Comparison of ENCODE assay signal across 8 cellular contexts in genomic region chr2:95121495-95122196, GRCh38. TPM values are rescaled to one million over a fixed set of nuclear protein-coding genes. Genes with fewer than 3 reads are reported as not detected.
A peak's percentile ranks its signal among the peaks of the same experiment; 100 is the strongest.
DNase-seq lines count a peak whose midpoint lies in the region; ATAC-seq and TF ChIP-seq lines count a peak whose summit lies in the region.

MRPS5 (minus strand) TSS chr2:95121808; CDS start chr2:95121791, 17 bp downstream.

- 0% methylated on average over 18 of the region's 76 CpGs for WGBS in right lobe of liver (ENCODE audit: insufficient coverage, low coverage, low lambda C conversion rate, missing lambda C conversion rate)

- H3K27ac ChIP-seq in right lobe of liver: peak within 1 kb of the TSS; percentile 95 to 98 (median 97)

- H3K4me3 ChIP-seq in BE2C (ENCODE audit: low read depth, low read length) (peak within 1 kb of the TSS; percentile 81), right lobe of liver (peak within 1 kb of the TSS; percentile 95 to 98 (median 98))

- intact Hi-C loops in right lobe of liver (cut with DNase I): no loop called here

- H3K27me3 ChIP-seq in BE2C: no peaks in the 10 kb centered on the region
- no peaks in the 10 kb centered on the region for H3K27me3 ChIP-seq in right lobe of liver

- peak; percentile 83 for TF ChIP-seq POLR2A in GM19099 (IDR thresholded peaks at IDR 0.05; ENCODE audit: extremely low read depth, insufficient read length, low read depth)
- TF ChIP-seq POLR2A in right lobe of liver (IDR thresholded peaks at IDR 0.05): peak; percentile 77

- H3K9me3 ChIP-seq in BE2C: no peaks in the 10 kb centered on the region
- no peaks in the 10 kb centered on the region for H3K9me3 ChIP-seq in right lobe of liver

- DNase-seq in BE2C (peak; percentile 81), NCI-H526 treated with DMSO at 0.1 percent for 48 hours (lab: John Stamatoyannopoulos, UW) (peak; percentile 50), dermis blood vessel endothelial cell (peak; percentile 78), right lobe of liver (peak; percentile 91 to 93 (median 93))
- DNase-seq in activated CD4-positive, alpha-beta T cell treated with anti-CD3 and anti-CD28 coated beads, Interleukin-2, amount 50 U/mL, for 24 hours (ENCODE audit: low read depth in 1 of 2, low spot score in 1 of 2): peak; percentile 80 to 84
- peak; percentile 81 to 94 for DNase-seq in stimulated activated CD4-positive, alpha-beta T cell treated with anti-CD3 and anti-CD28 coated beads, Interleukin-4, amount 100 ng/mL, for 4 hours

- no peaks in the 10 kb centered on the region for H3K4me1 ChIP-seq in BE2C
- H3K4me1 ChIP-seq in right lobe of liver: peaks cover 0 to 25% (median 5%) of the 10 kb centered on the region in 4 donors

- peak; percentile 85 for ATAC-seq in HG03378 (IDR thresholded peaks at IDR 0.05; ENCODE audit: unreplicated experiment)
- ATAC-seq in right lobe of liver: peak; percentile 96 to 99 (median 98)

- H3K36me3 ChIP-seq in BE2C (no peaks in the 10 kb centered on the region), right lobe of liver (no peaks in the 10 kb centered on the region)

- TF ChIP-seq CTCF in BE2C (IDR thresholded peaks at IDR 0.05; ENCODE audit: low read depth, low read length) (no peak), right lobe of liver (IDR thresholded peaks at IDR 0.05) (peak in 1 of 4 donors; percentile 6)

RNA-seq across cellular contexts. Expression of gene MRPS5, which starts in this region (rescaled TPM):
- polyA plus RNA-seq in BE2C (2012; ENCODE audit: insufficient read depth, insufficient read length, low read depth): 51.9 TPM
- total RNA-seq in dermis blood vessel endothelial cell (56.3 and 62.7 TPM in 2 replicates), right lobe of liver (10 to 100 TPM; 36.1 to 52.1 (median 47.9) TPM)

Comparison
In these comparisons a context has a peak if more than half of its experiments do, and no peak if none do; other contexts are left out.
1. Peak in every context shown above with its lines: DNase-seq, ATAC-seq, H3K4me3 ChIP-seq and H3K27ac ChIP-seq.